In genomic region chr3:182682263-182683229, GRCh38 we compare ENCODE assay signal across 7 cellular contexts.
DNase-seq lines count a peak whose midpoint lies in the region; TF ChIP-seq lines count a peak whose summit lies in the region.

No MANE protein-coding gene starts in this region.

- H3K36me3 Mint-ChIP-seq in HFFc6 (ENCODE audit: low read depth): no peaks in the 10 kb centered on the region

- peak overlapping the region; percentile 80 to 85 for H3K9ac ChIP-seq in colonic mucosa (ENCODE audit: low read depth in 2 of 2, low read length in 2 of 2)
- H3K9ac ChIP-seq in liver (ENCODE audit: low read depth in 1 of 2, low read length in 2 of 2): peak overlapping the region; percentile 3 to 84

- H3K9me3 Mint-ChIP-seq in HFFc6: no peaks in the 10 kb centered on the region

- DNase-seq in GM13976 (ENCODE audit: low spot score) (peak; percentile 87), HFFc6 (no peak), NCI-H1105 treated with DMSO at 0.1 percent for 48 hours (lab: John Stamatoyannopoulos, UW) (peak; percentile 66), colonic mucosa (peak; percentile 78)
- peak; percentile 28 for DNase-seq in activated CD4-positive, alpha-beta T cell treated with anti-CD3 and anti-CD28 coated beads for 1 hour
- peak in 2 of 3 donors; percentile 28 to 32 for DNase-seq in stimulated activated CD4-positive, alpha-beta T cell treated with anti-CD3 and anti-CD28 coated beads, TNF-alpha, amount 100 ng/mL, for 48 hours (ENCODE audit: low read depth in 3 of 3)

- H3K9me3 ChIP-seq in colonic mucosa (no peaks in the 10 kb centered on the region), liver (ENCODE audit: control insufficient read depth in 4 of 4, low read length in 3 of 4) (no peaks in the 10 kb centered on the region)

- H3K4me1 Mint-ChIP-seq in HFFc6 (ENCODE audit: low read depth): peaks cover 12% of the 10 kb centered on the region

- H3K27me3 ChIP-seq in colonic mucosa (no peaks in the 10 kb centered on the region), liver (ENCODE audit: control insufficient read depth in 4 of 4, insufficient read depth in 4 of 4, low read length in 3 of 4) (no peaks in the 10 kb centered on the region)

- peak in 1 of 2 donors; percentile 31 for TF ChIP-seq RAD21 in liver (IDR thresholded peaks at IDR 0.05)

- peaks cover 6% of the 10 kb centered on the region for H3K27me3 Mint-ChIP-seq in HFFc6 (ENCODE audit: insufficient read depth)

- H3K4me3 ChIP-seq in colonic mucosa: peak overlapping the region; percentile 46
- H3K4me3 ChIP-seq in liver (ENCODE audit: low read depth in 1 of 3, low read length in 3 of 3): peak overlapping the region; percentile 56 to 76 (median 67)

- H3K36me3 ChIP-seq in colonic mucosa (no peaks in the 10 kb centered on the region), liver (ENCODE audit: control insufficient read depth in 4 of 4, insufficient read depth in 3 of 4, low read depth in 1 of 4, low read length in 3 of 4) (no peaks in the 10 kb centered on the region)

- peak overlapping the region; percentile 85 for H3K4me3 Mint-ChIP-seq in HFFc6

- H3K27ac ChIP-seq in colonic mucosa: peak overlapping the region; percentile 68
- no peak overlapping the region for H3K27ac ChIP-seq in liver (ENCODE audit: low read depth in 1 of 2, low read length in 2 of 2)

- no peak overlapping the region for H3K27ac Mint-ChIP-seq in HFFc6

- in situ Hi-C loops in GM13976 (cut with MboI; ENCODE audit: low sequenced_read_pairs, unreplicated experiment): loop anchor here (10.0 kb wide), 1 partner anchor 978 kb away; no protein-coding TSS in a partner anchor

- intact Hi-C loops in colonic mucosa (cut with DNase I): loop anchor here (5.0 to 10.0 kb wide), 2 partner anchors 438 to 970 kb away; partner anchors contain the start of gene SOX2

- TF ChIP-seq CTCF in GM13976 (IDR thresholded peaks at IDR 0.05; ENCODE audit: borderline replicate concordance, control extremely low read depth, extremely low read depth, insufficient read depth, missing control alignments) (peak; percentile 25), HFFc6 (IDR thresholded peaks at IDR 0.05) (peak; percentile 49), colonic mucosa (IDR thresholded peaks at IDR 0.05) (peak; percentile 36), liver (IDR thresholded peaks at IDR 0.05; ENCODE audit: low read depth, low read length, missing input control) (peak; percentile 14)

- H3K4me1 ChIP-seq in colonic mucosa (no peaks in the 10 kb centered on the region), liver (ENCODE audit: control insufficient read depth in 4 of 4, insufficient read depth in 4 of 4, low read length in 3 of 4) (peaks cover 0 to 14% (median 8%) of the 10 kb centered on the region in 4 donors)

- WGBS in liver: under 1% methylated on average over 79 of the region's 79 CpGs

TF ChIP-seq in liver, 16 proteins besides CTCF, POLR2A, EP300 and RAD21:
- TF ChIP-seq HNF4A (conservative IDR thresholded peaks at IDR 0.05) (no peak), YY1 (IDR thresholded peaks at IDR 0.05) (peak; percentile 30)
